ENCODE assay signal across 20 cellular contexts in genomic region chr5:160619381-160619780, GRCh38.
"Had no signal": no experiment of that assay in that cellular context is flagged by ENCODE, and none has a peak within 500 bp of the region (broad histone marks: within the 10 kb centered on the region; RNA-seq: fewer than 3 reads in every experiment).

No MANE protein-coding gene starts in this region.

- DNase-seq: activated CD4-positive, alpha-beta T cell treated with anti-CD3 and anti-CD28 coated beads for 36 hours; activated CD4-positive, CD25-positive, alpha-beta regulatory T cell; activated CD8-positive, alpha-beta memory T cell treated with anti-CD3 and anti-CD28 coated beads, Interleukin-2, amount 10 ng/mL, durations not matched to agents 7 days and 5 days; activated CD8-positive, alpha-beta T cell treated with anti-CD3 and anti-CD28 coated beads, Interleukin-2, amount 10 ng/mL, durations not matched to agents 7 days and 5 days; activated naive CD8-positive, alpha-beta T cell treated with anti-CD3 and anti-CD28 coated beads, Interleukin-2, amount 50 U/mL, for 24 hours; activated T-cell treated with anti-CD3 and anti-CD28 coated beads, Interleukin-2, amount 50 U/mL, for 48 hours; amygdala; caudate nucleus; cortex of kidney; effector memory CD8-positive, alpha-beta T cell; erythroblast; gastrocnemius medialis; glutamatergic neuron; midbrain; natural killer cell; right cardiac atrium; spleen; stimulated activated CD4-positive, alpha-beta T cell treated with anti-CD3 and anti-CD28 coated beads, Interleukin-2, amount 100 ng/mL, for 48 hours; stimulated activated naive CD4-positive, alpha-beta T cell treated with Interleukin-2 at 50 U/mL for 16 hours had no signal

- ATAC-seq: activated CD4-positive, alpha-beta T cell treated with anti-CD3 and anti-CD28 coated beads for 36 hours; activated CD8-positive, alpha-beta memory T cell treated with anti-CD3 and anti-CD28 coated beads, Interleukin-2, amount 10 ng/mL, durations not matched to agents 7 days and 5 days; activated CD8-positive, alpha-beta T cell treated with anti-CD3 and anti-CD28 coated beads, Interleukin-2, amount 10 ng/mL, durations not matched to agents 7 days and 5 days; activated naive CD8-positive, alpha-beta T cell treated with anti-CD3 and anti-CD28 coated beads, Interleukin-2, amount 50 U/mL, for 24 hours; effector memory CD8-positive, alpha-beta T cell; gastrocnemius medialis; natural killer cell; right cardiac atrium had no signal

- H3K4me3 ChIP-seq: gastrocnemius medialis, spleen, tibial nerve had no signal
